8 cellular contexts compared by ENCODE assay signal in genomic region chr19:39941615-39942507, GRCh38. TPM values are rescaled to one million over a fixed set of nuclear protein-coding genes. Genes with fewer than 3 reads are reported as not detected.
DNase-seq lines count a peak whose midpoint lies in the region; ATAC-seq and TF ChIP-seq lines count a peak whose summit lies in the region.

No MANE protein-coding gene starts in this region.

- DNase-seq in CMK (ENCODE audit: low read depth) (peak; percentile 8), NOMO-1 treated with dmso at 0.1 percent for 144 hours (lab: John Stamatoyannopoulos, UW; ENCODE audit: unreplicated experiment) (peak; percentile 86), mesothelial cell of epicardium (ENCODE audit: low spot score in 2 of 2, unreplicated experiment in 2 of 2) (no peak), NCI-H774 (lab: John Stamatoyannopoulos, UW) (no peak), omental fat pad (ENCODE audit: low spot score) (no peak), HuH-7 (ENCODE audit: low spot score) (no peak)
- peak; percentile 75 for DNase-seq in activated naive CD4-positive, alpha-beta T cell treated with anti-CD3 and anti-CD28 coated beads for 36 hours

- peak overlapping the region; percentile 46 for H3K4me3 Mint-ChIP-seq in activated naive CD4-positive, alpha-beta T cell treated with anti-CD3 and anti-CD28 coated beads for 36 hours
- no peak overlapping the region for H3K4me3 Mint-ChIP-seq in mesothelial cell of epicardium

- peak overlapping the region; percentile 74 for H3K27ac Mint-ChIP-seq in activated naive CD4-positive, alpha-beta T cell treated with anti-CD3 and anti-CD28 coated beads for 36 hours
- H3K27ac Mint-ChIP-seq in mesothelial cell of epicardium, result peak overlapping the region; percentile 89

- CTCF ChIA-PET in activated naive CD4-positive, alpha-beta T cell treated with anti-CD3 and anti-CD28 coated beads for 36 hours (lab: Charles Lee), result interaction anchor here (0.9 to 3.3 kb wide), 5 partner anchors 10 to 35 kb away, joined by 3 to 22 read pairs (median 3); partner anchors contain the start of gene PSMC4

- ATAC-seq in GM21528 (IDR thresholded peaks at IDR 0.05; ENCODE audit: low FRiP score, unreplicated experiment), result peak; percentile 56
- ATAC-seq in omental fat pad (ENCODE audit: low FRiP score), result no peak

- intact Hi-C loops in activated naive CD4-positive, alpha-beta T cell treated with anti-CD3 and anti-CD28 coated beads for 36 hours (cut with micrococcal nuclease), result loop anchor here (2.0 to 5.0 kb wide), 2 partner anchors 55 to 265 kb away; partner anchors contain the start of gene ZNF546

- H3K27me3 Mint-ChIP-seq in activated naive CD4-positive, alpha-beta T cell treated with anti-CD3 and anti-CD28 coated beads for 36 hours (ENCODE audit: low read depth), result no peaks in the 10 kb centered on the region
- no peaks in the 10 kb centered on the region for H3K27me3 Mint-ChIP-seq in mesothelial cell of epicardium (ENCODE audit: low read depth)

- H3K4me1 Mint-ChIP-seq in activated naive CD4-positive, alpha-beta T cell treated with anti-CD3 and anti-CD28 coated beads for 36 hours (ENCODE audit: low read depth), result peaks cover 74% of the 10 kb centered on the region
- peaks cover 27% of the 10 kb centered on the region for H3K4me1 Mint-ChIP-seq in mesothelial cell of epicardium

- peaks cover 7% of the 10 kb centered on the region for H3K36me3 Mint-ChIP-seq in activated naive CD4-positive, alpha-beta T cell treated with anti-CD3 and anti-CD28 coated beads for 36 hours (ENCODE audit: low read depth)
- H3K36me3 Mint-ChIP-seq in mesothelial cell of epicardium, result peaks cover 4% of the 10 kb centered on the region

- H3K9me3 Mint-ChIP-seq in activated naive CD4-positive, alpha-beta T cell treated with anti-CD3 and anti-CD28 coated beads for 36 hours, result peaks cover 11% of the 10 kb centered on the region
- peaks cover 18% of the 10 kb centered on the region for H3K9me3 Mint-ChIP-seq in mesothelial cell of epicardium

- TF ChIP-seq CTCF in mesothelial cell of epicardium (IDR thresholded peaks at IDR 0.05; ENCODE audit: unreplicated experiment), result no peak
- no peak for TF ChIP-seq CTCF in omental fat pad (IDR thresholded peaks at IDR 0.05)

RNA-seq across cellular contexts. Expression of gene FCGBP, which starts 7.4 kb away (rescaled TPM):
- total RNA-seq in activated naive CD4-positive, alpha-beta T cell treated with anti-CD3 and anti-CD28 coated beads for 36 hours, result 1 to 10 TPM; 3.1 to 3.8 TPM
- total RNA-seq in mesothelial cell of epicardium (1.7 to 2.5 TPM (median 2.3 TPM) in 3 replicates), omental fat pad (100 to 1,000 TPM in 1 of 4 donors, 10 to 100 TPM in 3; 12.5 to 197 (median 29.3) TPM)

RNA-seq across cellular contexts. Expression of gene PSMC4, which starts 29.1 kb away (rescaled TPM):
- 10 to 100 TPM; 79.7 to 82.1 TPM for total RNA-seq in activated naive CD4-positive, alpha-beta T cell treated with anti-CD3 and anti-CD28 coated beads for 36 hours
- total RNA-seq in mesothelial cell of epicardium (81.3 to 85.8 TPM (median 83.2 TPM) in 3 replicates), omental fat pad (100 to 1,000 TPM in 1 of 4 donors, 10 to 100 TPM in 3; 52.6 to 141 (median 75.4) TPM)

RNA-seq across cellular contexts. Expression of gene ZNF546, which starts 55.0 kb away (rescaled TPM):
- 1 to 10 TPM; 1.6 to 2.3 TPM for total RNA-seq in activated naive CD4-positive, alpha-beta T cell treated with anti-CD3 and anti-CD28 coated beads for 36 hours
- total RNA-seq in mesothelial cell of epicardium, result 6.8 to 9.8 TPM (median 8.7 TPM) in 3 replicates
- total RNA-seq in omental fat pad, result 10 to 100 TPM in 1 of 4 donors, 1 to 10 TPM in 3; 1.4 to 11.8 (median 6.7) TPM

Comparison
In these comparisons a context has a peak if more than half of its experiments do, and no peak if none do; other contexts are left out.
1. DNase-seq: peak in CMK (single experiment), NOMO-1 treated with dmso at 0.1 percent for 144 hours (single experiment) and activated naive CD4-positive, alpha-beta T cell treated with anti-CD3 and anti-CD28 coated beads for 36 hours (single experiment); none in mesothelial cell of epicardium (0 of 2), NCI-H774 (single experiment), omental fat pad (single experiment) and HuH-7 (single experiment).